Comparison of ENCODE assay signal across 32 cellular contexts in the genomic region with DNA sequence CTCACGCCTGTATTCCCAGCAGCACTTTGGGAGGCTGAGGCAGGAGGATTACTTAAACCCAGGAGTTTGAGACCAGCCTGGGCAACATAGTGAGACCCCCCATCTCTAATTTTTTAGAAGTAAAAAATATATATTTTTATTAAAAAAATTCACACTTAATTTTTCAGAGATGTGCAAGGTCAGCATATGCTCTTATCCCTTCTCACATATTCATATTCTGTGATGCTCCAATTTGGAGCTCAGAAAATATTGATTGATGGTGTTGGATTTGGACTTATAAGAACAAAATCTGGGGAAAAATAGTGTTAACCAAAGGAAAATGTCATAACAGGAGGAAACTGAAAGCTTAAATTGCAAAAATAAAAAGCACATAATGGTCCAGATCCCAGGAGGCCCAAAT.
"Had no signal": no experiment of that assay in that cellular context is flagged by ENCODE, and none has a peak within 500 bp of the region (broad histone marks: within the 10 kb centered on the region; RNA-seq: fewer than 3 reads in every experiment).

No MANE protein-coding gene starts in this region.

- FAIRE-seq: islet of Langerhans, kidney had no signal

- H3K79me2 ChIP-seq: parathyroid adenoma had no signal

- H3K9ac ChIP-seq: neural progenitor cell, parathyroid adenoma had no signal

- H3K27me3 ChIP-seq: left lung, neural progenitor cell, right atrium auricular region, thyroid gland, transverse colon, upper lobe of left lung, vagina had no signal

- H3K27ac ChIP-seq: left lung, lower lobe of right lung, neural progenitor cell, neutrophil, parathyroid adenoma, right atrium auricular region, skin epidermis, thyroid gland, transverse colon, upper lobe of left lung, vagina had no signal

- H3K27me3 Mint-ChIP-seq: naive B cell; stimulated activated naive CD8-positive, alpha-beta T cell treated with anti-CD3 and anti-CD28 coated beads, Interleukin-15, amount 100 ng/mL, for 72 hours had no signal

- DNase-seq: hypothalamus; immature natural killer cell; kidney; left colon; left lung; lower lobe of right lung; mammary epithelial cell; mesendoderm; naive B cell; natural killer cell; nephron progenitor cell; occipital lobe; stimulated activated CD4-positive, alpha-beta T cell treated with anti-CD3 and anti-CD28 coated beads, Interleukin-12 subunit alpha, Interleukin-12 subunit beta, amount 100 ng/mL, for 4 hours; stimulated activated CD4-positive, alpha-beta T cell treated with anti-CD3 and anti-CD28 coated beads, Interleukin-15, amount 100 ng/mL, for 24 hours; stimulated activated CD4-positive, alpha-beta T cell treated with anti-CD3 and anti-CD28 coated beads, Interleukin-2, amount 100 ng/mL, for 24 hours; stimulated activated CD4-positive, alpha-beta T cell treated with anti-CD3 and anti-CD28 coated beads, Interleukin-4, amount 100 ng/mL, for 1 hour; stimulated activated naive CD4-positive, alpha-beta T cell treated with Interleukin-2 at 50 U/mL for 16 hours; stimulated activated naive CD8-positive, alpha-beta T cell treated with anti-CD3 and anti-CD28 coated beads, Interleukin-15, amount 100 ng/mL, for 72 hours; substantia nigra; thyroid gland; transverse colon; upper lobe of left lung had no signal

- H3K4me2 ChIP-seq: neural progenitor cell had no signal

- H3K4me3 ChIP-seq: left lung, lower lobe of right lung, neural progenitor cell, right atrium auricular region, skin epidermis, thyroid gland, transverse colon, upper lobe of left lung had no signal

- H3K9me3 Mint-ChIP-seq: immature natural killer cell; mesothelial cell of epicardium; natural killer cell; nephron progenitor cell; neural progenitor cell; stimulated activated naive CD8-positive, alpha-beta T cell treated with anti-CD3 and anti-CD28 coated beads, Interleukin-15, amount 100 ng/mL, for 72 hours had no signal

- H2AFZ ChIP-seq: neural progenitor cell, parathyroid adenoma had no signal

- H3K9me3 ChIP-seq: left lung, lower lobe of right lung, neutrophil, right atrium auricular region, thyroid gland, transverse colon, upper lobe of left lung, vagina had no signal

- H3K27ac Mint-ChIP-seq: mesothelial cell of epicardium, nephron progenitor cell, progenitor cell of endocrine pancreas had no signal

- ATAC-seq: left colon, left lung, lower lobe of right lung, natural killer cell, sciatic nerve had no signal

- H3K4me3 Mint-ChIP-seq: mesothelial cell of epicardium; nephron progenitor cell; neural progenitor cell; stimulated activated naive CD8-positive, alpha-beta T cell treated with anti-CD3 and anti-CD28 coated beads, Interleukin-15, amount 100 ng/mL, for 72 hours had no signal

- H3K4me1 ChIP-seq: left lung, lower lobe of right lung, neural progenitor cell, parathyroid adenoma, right atrium auricular region, thyroid gland, transverse colon had no signal
